31 cellular contexts compared by ENCODE assay signal in genomic region chr12:98341021-98341420, GRCh38.
A peak's percentile ranks its signal among the peaks of the same experiment; 100 is the strongest.
DNase-seq lines count a peak whose midpoint lies in the region; ATAC-seq, FAIRE-seq and TF ChIP-seq lines count a peak whose summit lies in the region.
"Had no signal": no experiment of that assay in that cellular context is flagged by ENCODE, and none has a peak within 500 bp of the region (broad histone marks: within the 10 kb centered on the region; RNA-seq: fewer than 3 reads in every experiment).

No MANE protein-coding gene starts in this region.

- no peak for ATAC-seq in SK-N-SH treated with all-trans-retinoic acid at 6 μM for 48 hours
- ATAC-seq: A549; CD8-positive, alpha-beta T cell had no signal

- H2BK15ac ChIP-seq in H1 (ENCODE audit: low read length): no peak overlapping the region

- no peak overlapping the region for H2BK20ac ChIP-seq in H1 (ENCODE audit: low read length)

- no peak overlapping the region for H3K4ac ChIP-seq in H1 (replicated peaks; ENCODE audit: insufficient read length, low read depth, low read length)

- H3K9ac ChIP-seq in H1 (replicated peaks in 1 of 4; ENCODE audit: extremely low read depth in 1 of 4, low read depth in 3 of 4, low read length in 3 of 4): no peak overlapping the region
- H3K9ac ChIP-seq: BLaER1; BLaER1 treated with 17β-estradiol and CSF1 and Interleukin-3, amounts not matched to agents 10 nM and 100 nM had no signal

- no peak overlapping the region for H3K14ac ChIP-seq in H1 (ENCODE audit: insufficient read length)

- no peaks in the 10 kb centered on the region for H3K79me2 ChIP-seq in H1 (ENCODE audit: control insufficient read depth in 1 of 2, insufficient read depth in 2 of 2, low read length in 2 of 2)

- peaks cover 2 to 7% (median 4%) of the 10 kb centered on the region in 4 experiments; a peak in 4 of 7 replicates for H3K4me1 ChIP-seq in H1 (replicated peaks in 1 of 4; ENCODE audit: control insufficient read depth in 3 of 4, insufficient read depth in 4 of 4, low read length in 3 of 4)
- H3K4me1 ChIP-seq in small intestine (ENCODE audit: control insufficient read depth in 2 of 2, insufficient read depth in 1 of 2, low read depth in 1 of 2, low read length in 1 of 2): peaks cover 0 to 3% of the 10 kb centered on the region in 2 donors
- H3K4me1 ChIP-seq: A549; BE2C; BLaER1; BLaER1 treated with 17β-estradiol and CSF1 and Interleukin-3, amounts not matched to agents 10 nM and 100 nM; Caco-2 had no signal

- H3K27ac ChIP-seq in H1 (ENCODE audit: low read depth, low read length) (no peak overlapping the region), small intestine (ENCODE audit: low read depth in 1 of 2, low read length in 1 of 2) (no peak overlapping the region)
- H3K27ac ChIP-seq: 22Rv1; A549; BLaER1; BLaER1 treated with 17β-estradiol and CSF1 and Interleukin-3, amounts not matched to agents 10 nM and 100 nM; C4-2B had no signal

- H2BK5ac ChIP-seq in H1 (ENCODE audit: low read depth, low read length): no peak overlapping the region

- no peak overlapping the region for H2AFZ ChIP-seq in H1 (ENCODE audit: low read length)

- no peak overlapping the region for H4K5ac ChIP-seq in H1 (ENCODE audit: insufficient read length, low read depth, low read length)

- no peaks in the 10 kb centered on the region for H3K36me3 ChIP-seq in H1 (ENCODE audit: control insufficient read depth in 2 of 4, insufficient read depth in 4 of 4, low read length in 3 of 4)
- no peaks in the 10 kb centered on the region for H3K36me3 ChIP-seq in small intestine (ENCODE audit: control insufficient read depth in 2 of 2, insufficient read depth in 2 of 2, low read length in 2 of 2)
- H3K36me3 ChIP-seq: BE2C, BLaER1 had no signal

- no peak overlapping the region for H3K4me2 ChIP-seq in H1 (ENCODE audit: insufficient read depth in 1 of 2, low read depth in 2 of 2, low read length in 2 of 2)
- H3K4me2 ChIP-seq: A549; BLaER1; BLaER1 treated with 17β-estradiol and CSF1 and Interleukin-3, amounts not matched to agents 10 nM and 100 nM had no signal

- no peak overlapping the region for H4K91ac ChIP-seq in H1 (replicated peaks; ENCODE audit: insufficient read length, low read length)

- H4K20me1 ChIP-seq in H1 (replicated peaks in 1 of 2; ENCODE audit: control insufficient read depth in 1 of 2, insufficient read depth in 2 of 2, low read length in 2 of 2): no peaks in the 10 kb centered on the region
- H4K20me1 ChIP-seq: BLaER1; BLaER1 treated with 17β-estradiol and CSF1 and Interleukin-3, amounts not matched to agents 10 nM and 100 nM had no signal

- H3K56ac ChIP-seq in H1 (replicated peaks; ENCODE audit: insufficient read length, low read depth, low read length): no peak overlapping the region

- TF ChIP-seq RAD21 in H1 (IDR thresholded peaks at IDR 0.05 in 1 of 2, conservative IDR thresholded peaks at IDR 0.05 in 1 of 2; ENCODE audit: low read depth in 2 of 2, low read length in 2 of 2): no peak

- no peak overlapping the region for H3K18ac ChIP-seq in H1 (ENCODE audit: extremely low read depth, low read length)

- DNase-seq in H1 (ENCODE audit: low read depth in 1 of 2, low spot score in 2 of 2) (no peak), small intestine (peak; percentile 93), HuH-7.5 (ENCODE audit: low spot score) (no peak)
- DNase-seq: 8988T; ACHN; AML-193; BE2C; C1 segment of cervical spinal cord; Caco-2; Calu3; CD4-positive, alpha-beta memory T cell; CD4-positive, alpha-beta T cell; CD4-positive, CD25-positive, alpha-beta regulatory T cell; CD8-positive, alpha-beta memory T cell; CD8-positive, alpha-beta T cell; COR-L47; DMS 273 treated with DMSO at 0.1 percent for 48 hours; DMS153; DMS53; DMS79; DMS79 treated with DMSO at 0.1 percent for 48 hours; DND-41; EL had no signal

- CTCF ChIA-PET in H1 (lab: Charles Lee; ENCODE audit: partially characterized antibody): interaction anchor here (0.7 to 0.9 kb wide), 2 partner anchors 115 to 614 kb away, joined by 3 read pairs; no protein-coding TSS in a partner anchor

- no peak for TF ChIP-seq EP300 in H1 (IDR thresholded peaks at IDR 0.05; ENCODE audit: borderline replicate concordance in 1 of 2, low read depth in 2 of 2, low read length in 2 of 2)

- H2BK12ac ChIP-seq in H1 (ENCODE audit: low read depth, low read length): no peak overlapping the region

- no peak overlapping the region for H3K23ac ChIP-seq in H1 (ENCODE audit: insufficient read length)

- H2AK5ac ChIP-seq in H1 (ENCODE audit: low read depth, low read length): no peak overlapping the region

- no peak overlapping the region for H4K8ac ChIP-seq in H1 (ENCODE audit: extremely low read depth, insufficient read depth, low read length)

- H3K79me1 ChIP-seq in H1 (ENCODE audit: low read depth, low read length): no peaks in the 10 kb centered on the region

- no peak for TF ChIP-seq POLR2A in H1 (IDR thresholded peaks at IDR 0.05; ENCODE audit: control extremely low read depth in 1 of 2, low read depth in 2 of 2, low read length in 2 of 2)

- FAIRE-seq in H1 (lab: Jason Lieb, UNC) (no peak), small intestine (lab: Jason Lieb, UNC) (peak; percentile 33)
- FAIRE-seq: A204.1, A549, D721Med had no signal

- H3K9me3 ChIP-seq in H1 (ENCODE audit: insufficient read depth in 2 of 2, low read depth in 1 of 2, low read length in 1 of 2) (no peaks in the 10 kb centered on the region), small intestine (ENCODE audit: control insufficient read depth, low read depth) (no peaks in the 10 kb centered on the region)
- H3K9me3 ChIP-seq: A549, BE2C, BLaER1, Caco-2 had no signal

- 84% methylated on average over 6 of the region's 6 CpGs; no CpG with 5 or more reads in 1 of the 2 experiments for WGBS in H1 (ENCODE audit: extremely low coverage in 1 of 2, insufficient coverage in 1 of 2, insufficient read length in 1 of 2, insufficient replicate concordance in 2 of 2, low coverage in 1 of 2, low lambda C conversion rate in 2 of 2, missing lambda C conversion rate in 1 of 2), 2 experiments
- 15 to 61% (median 33%) methylated on average over 6 of the region's 6 CpGs for WGBS in small intestine, 3 donors

- no peaks in the 10 kb centered on the region for H3K27me3 ChIP-seq in H1 (replicated peaks in 1 of 4; ENCODE audit: control insufficient read depth in 3 of 4, extremely low read depth in 1 of 4, insufficient read depth in 3 of 4, low read length in 3 of 4)
- H3K27me3 ChIP-seq in small intestine (ENCODE audit: control insufficient read depth in 2 of 2, insufficient read depth in 2 of 2, low read length in 2 of 2): no peaks in the 10 kb centered on the region
- H3K27me3 ChIP-seq: BE2C; BLaER1; BLaER1 treated with 17β-estradiol and CSF1 and Interleukin-3, amounts not matched to agents 10 nM and 100 nM had no signal

- H2BK120ac ChIP-seq in H1 (replicated peaks; ENCODE audit: low read depth, low read length): no peak overlapping the region

- no peaks in the 10 kb centered on the region for H3K23me2 ChIP-seq in H1 (ENCODE audit: low read depth, low read length)

- no peak for TF ChIP-seq CTCF in H1 (IDR thresholded peaks at IDR 0.05; ENCODE audit: control extremely low read depth in 1 of 3, insufficient read depth in 1 of 3, low read depth in 1 of 3, low read length in 3 of 3)

- POLR2A ChIA-PET in H1 (lab: Charles Lee; ENCODE audit: partially characterized antibody): no interaction called here

- H3K4me3 ChIP-seq in H1 (ENCODE audit: extremely low read depth in 1 of 4, insufficient read depth in 2 of 4, low read depth in 3 of 4, low read length in 4 of 4) (no peak overlapping the region), small intestine (ENCODE audit: low read depth in 1 of 2, low read length in 2 of 2) (no peak overlapping the region)
- H3K4me3 ChIP-seq: A549; BLaER1; BLaER1 treated with 17β-estradiol and CSF1 and Interleukin-3, amounts not matched to agents 10 nM and 100 nM had no signal

TF ChIP-seq in H1, 55 proteins besides CTCF, POLR2A, EP300 and RAD21:
- TF ChIP-seq YY1 (IDR thresholded peaks at IDR 0.05; ENCODE audit: low read depth, low read length): 0 out of 2 replicates have a peak, but pooled peaks have one; percentile 24
- no peak for TF ChIP-seq GTF2F1 (IDR thresholded peaks at IDR 0.05; ENCODE audit: borderline replicate concordance, low read depth, low read length)
- TF ChIP-seq BCL11A (IDR thresholded peaks at IDR 0.05; ENCODE audit: low read depth in 2 of 2, low read length in 2 of 2): no peak
- TF ChIP-seq CHD1 (IDR thresholded peaks at IDR 0.05; ENCODE audit: low read depth, low read length): no peak
- no peak for TF ChIP-seq TCF12 (IDR thresholded peaks at IDR 0.05; ENCODE audit: low read depth, low read length)
- TF ChIP-seq ATF3 (IDR thresholded peaks at IDR 0.05; ENCODE audit: insufficient read depth, low read depth, low read length): no peak

TF ChIP-seq in SK-N-SH treated with all-trans-retinoic acid at 6 μM for 48 hours, 23 proteins besides CTCF, POLR2A, EP300 and RAD21 (continues in another document):
- TF ChIP-seq CREB5 (CRISPR knock-in tag; IDR thresholded peaks at IDR 0.05; ENCODE audit: low read depth): no peak
